33 cellular contexts compared by ENCODE assay signal in genomic region chr1:236326432-236326831, GRCh38.
"Had no signal": no experiment of that assay in that cellular context is flagged by ENCODE, and none has a peak within 500 bp of the region (broad histone marks: within the 10 kb centered on the region; RNA-seq: fewer than 3 reads in every experiment).

No MANE protein-coding gene starts in this region.

- H3K4me3 ChIP-seq: adrenal gland, ascending aorta, breast epithelium, cardiac muscle cell had no signal

- FAIRE-seq: astrocyte, bronchial epithelial cell had no signal

- ATAC-seq: activated naive CD4-positive, alpha-beta T cell treated with anti-CD3 and anti-CD28 coated beads, Interleukin-2, amount 50 U/mL, for 72 hours; activated naive CD8-positive, alpha-beta T cell treated with anti-CD3 and anti-CD28 coated beads, Interleukin-2, amount 50 U/mL, for 24 hours; activated T-cell treated with anti-CD3 and anti-CD28 coated beads, Interleukin-2, amount 50 U/mL, for 4 hours; activated T-cell treated with anti-CD3 and anti-CD28 coated beads, Interleukin-2, amount 50 U/mL, for 72 hours; activated T-helper 17 cell treated with anti-CD3 and anti-CD28 coated beads, Interleukin-2, amount 50 U/mL, for 72 hours had no signal

- H3K4me1 ChIP-seq: adrenal gland, ascending aorta, breast epithelium had no signal

- DNase-seq: activated effector memory CD4-positive, alpha-beta T cell treated with anti-CD3 and anti-CD28 coated beads, Interleukin-2, amount 50 U/mL, for 16 hours; activated effector memory CD4-positive, alpha-beta T cell treated with Interleukin-2 at 50 U/mL for 16 hours; activated gamma-delta T cell; activated gamma-delta T cell treated with Interleukin-2 at 50 U/mL for 16 hours; activated naive CD4-positive, alpha-beta T cell; activated naive CD4-positive, alpha-beta T cell treated with anti-CD3 and anti-CD28 coated beads for 36 hours; activated naive CD4-positive, alpha-beta T cell treated with anti-CD3 and anti-CD28 coated beads, Interleukin-2, amount 10 ng/mL, durations not matched to agents 7 days and 5 days; activated naive CD4-positive, alpha-beta T cell treated with anti-CD3 and anti-CD28 coated beads, Interleukin-2, amount 50 U/mL, for 16 hours; activated naive CD4-positive, alpha-beta T cell treated with Interleukin-2 at 50 U/mL for 16 hours; activated naive CD8-positive, alpha-beta T cell treated with anti-CD3 and anti-CD28 coated beads for 36 hours; activated naive CD8-positive, alpha-beta T cell treated with anti-CD3 and anti-CD28 coated beads, Interleukin-2, amount 10 ng/mL, durations not matched to agents 7 days and 5 days; activated naive CD8-positive, alpha-beta T cell treated with anti-CD3 and anti-CD28 coated beads, Interleukin-2, amount 50 U/mL, for 24 hours; activated T-cell treated with anti-CD3 and anti-CD28 coated beads, Interleukin-2, amount 50 U/mL, for 1 hour; activated T-cell treated with anti-CD3 and anti-CD28 coated beads, Interleukin-2, amount 50 U/mL, for 24 hours; activated T-cell treated with anti-CD3 and anti-CD28 coated beads, Interleukin-2, amount 50 U/mL, for 4 hours; activated T-cell treated with anti-CD3 and anti-CD28 coated beads, Interleukin-2, amount 50 U/mL, for 48 hours; activated T-cell treated with anti-CD3 and anti-CD28 coated beads, Interleukin-2, amount 50 U/mL, for 72 hours; adrenal gland; amniotic stem cell; amygdala; anterior cingulate cortex; aorta; brain microvascular endothelial cell; caudate nucleus; central memory CD4-positive, alpha-beta T cell; cerebellar nuclear complex had no signal

- H3K27me3 ChIP-seq: adrenal gland, ascending aorta, brain microvascular endothelial cell, breast epithelium, cardiac muscle cell had no signal

- H3K27ac ChIP-seq: adrenal gland, ascending aorta, brain microvascular endothelial cell, breast epithelium, cardiac muscle cell had no signal

- H3K36me3 ChIP-seq: adrenal gland, ascending aorta, brain microvascular endothelial cell, breast epithelium, cardiac muscle cell had no signal
